In the genomic region with DNA sequence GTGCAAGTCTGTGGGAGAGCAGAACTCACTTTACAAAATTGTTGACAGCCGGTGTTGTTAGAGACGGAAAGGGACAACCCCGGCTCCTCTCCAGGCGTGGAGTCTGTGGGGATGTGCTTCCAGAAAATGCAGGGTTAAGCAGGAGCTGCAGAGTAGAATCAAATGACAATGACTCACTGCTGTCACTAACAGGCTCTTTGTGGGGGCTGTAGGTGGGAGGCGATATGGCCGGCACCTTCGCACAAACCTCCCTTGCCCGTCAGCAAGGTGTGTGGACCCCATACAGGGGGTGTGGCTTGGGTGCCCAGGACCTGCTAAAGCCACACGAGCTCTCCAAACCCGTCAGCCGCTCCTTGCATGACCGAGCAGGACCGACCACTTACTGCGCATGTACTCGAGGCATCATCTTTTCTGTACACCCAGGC, we compare ENCODE assay signal across 10 cellular contexts. TPM values are rescaled to one million over a fixed set of nuclear protein-coding genes. Genes with fewer than 3 reads are reported as not detected.
DNase-seq lines count a peak whose midpoint lies in the region; ATAC-seq, FAIRE-seq and TF ChIP-seq lines count a peak whose summit lies in the region.
"Had no signal": no experiment of that assay in that cellular context is flagged by ENCODE, and none has a peak within 500 bp of the region (broad histone marks: within the 10 kb centered on the region; RNA-seq: fewer than 3 reads in every experiment).

No MANE protein-coding gene starts in this region.

- TF ChIP-seq POLR2A in transverse colon (IDR thresholded peaks at IDR 0.05), result no peak

- no peak for TF ChIP-seq CTCF in transverse colon (IDR thresholded peaks at IDR 0.05)

- H3K27me3 ChIP-seq in mucosa of stomach (ENCODE audit: control insufficient read depth, insufficient read depth, low read length) (no peaks in the 10 kb centered on the region), transverse colon (no peaks in the 10 kb centered on the region)

- H3K9ac ChIP-seq in mucosa of stomach (ENCODE audit: low read length), result peak overlapping the region; percentile 48

- intact Hi-C loops in transverse colon (cut with DNase I; ENCODE audit: low total_unique reads), result no loop called here

- ATAC-seq in HG03139 (IDR thresholded peaks at IDR 0.05; ENCODE audit: unreplicated experiment), result no peak

- H3K9me3 ChIP-seq in mucosa of stomach (ENCODE audit: control insufficient read depth, low read length) (no peaks in the 10 kb centered on the region), transverse colon (no peaks in the 10 kb centered on the region)

- 50% methylated on average over 15 of the region's 15 CpGs; no CpG with 5 or more reads in 1 of the 2 donors for WGBS in transverse colon (ENCODE audit: low coverage in 1 of 2), 2 donors

- peak overlapping the region; percentile 20 for H3K4me3 ChIP-seq in mucosa of stomach (ENCODE audit: low read length)
- peak overlapping the region in 1 of 4 donors; percentile 1 for H3K4me3 ChIP-seq in transverse colon

- H3K4me1 ChIP-seq in mucosa of stomach (ENCODE audit: control insufficient read depth, insufficient read depth, low read length) (peaks cover 45% of the 10 kb centered on the region), transverse colon (peaks cover 48 to 73% (median 65%) of the 10 kb centered on the region in 4 donors)

- DNase-seq in NCI-H510A treated with DMSO at 0.1 percent for 48 hours (lab: John Stamatoyannopoulos, UW) (peak; percentile 31), fibroblast of gingiva (ENCODE audit: low read depth) (peak; percentile 35), transverse colon (no peak), T-helper 1 cell (no peak), OCI-M1 (lab: John Stamatoyannopoulos, UW) (no peak), GM19239 (ENCODE audit: insufficient read length, low spot score) (no peak)
- DNase-seq: WERI-Rb-1 had no signal

- H3K27ac ChIP-seq in transverse colon, result peak overlapping the region; percentile 89 to 95 (median 92)
- H3K27ac ChIP-seq: WERI-Rb-1 had no signal

- in situ Hi-C loops in transverse colon (cut with MboI; ENCODE audit: low pct_ligation_motif_present in 1 of 4, low pct_unique_long_range_greater_than_20kb in 1 of 4, low sequenced_read_pairs in 3 of 4), result no loop called here

- TF ChIP-seq EP300 in transverse colon (IDR thresholded peaks at IDR 0.05; ENCODE audit: low read depth), result no peak

- FAIRE-seq in GM19239 (lab: Jason Lieb, UNC), result no peak

- H3K36me3 ChIP-seq in mucosa of stomach (ENCODE audit: control insufficient read depth, insufficient read depth, low read length), result peaks cover 8% of the 10 kb centered on the region
- peaks cover 0 to 3% (median 0%) of the 10 kb centered on the region in 4 donors for H3K36me3 ChIP-seq in transverse colon

RNA-seq across cellular contexts. Expression of a gene that starts 5.8 kb away (rescaled TPM):
- total RNA-seq in transverse colon, result 100 to 1,000 TPM in 3 of 4 donors, 10 to 100 TPM in 1; 84.6 to 292 (median 136) TPM

RNA-seq across cellular contexts. Expression of a gene that starts 29.0 kb away (rescaled TPM):
- total RNA-seq in transverse colon, result 1 to 10 TPM in 1 of 4 donors, under 1 TPM in 2, not detected in 1; 0.14 to 1.8 (median 0.32) TPM
- total RNA-seq: NCI-H460 had no signal

RNA-seq across cellular contexts. Expression of a gene that starts 45.0 kb away (rescaled TPM):
- total RNA-seq in transverse colon, result 100 to 1,000 TPM; 147 to 294 (median 171) TPM

RNA-seq across cellular contexts. Expression of a gene that starts 49.5 kb away (rescaled TPM):
- total RNA-seq in transverse colon, result 10 to 100 TPM; 19.0 to 29.9 (median 27.7) TPM

Comparison
In these comparisons a context has a peak if more than half of its experiments do, and no peak if none do; other contexts are left out.
1. DNase-seq: peak in NCI-H510A treated with DMSO at 0.1 percent for 48 hours (single experiment) and fibroblast of gingiva (single experiment); none in transverse colon (single experiment), T-helper 1 cell (0 of 5), OCI-M1 (single experiment) and GM19239 (single experiment).